ENCODE assay signal across 8 cellular contexts in the genomic region with DNA sequence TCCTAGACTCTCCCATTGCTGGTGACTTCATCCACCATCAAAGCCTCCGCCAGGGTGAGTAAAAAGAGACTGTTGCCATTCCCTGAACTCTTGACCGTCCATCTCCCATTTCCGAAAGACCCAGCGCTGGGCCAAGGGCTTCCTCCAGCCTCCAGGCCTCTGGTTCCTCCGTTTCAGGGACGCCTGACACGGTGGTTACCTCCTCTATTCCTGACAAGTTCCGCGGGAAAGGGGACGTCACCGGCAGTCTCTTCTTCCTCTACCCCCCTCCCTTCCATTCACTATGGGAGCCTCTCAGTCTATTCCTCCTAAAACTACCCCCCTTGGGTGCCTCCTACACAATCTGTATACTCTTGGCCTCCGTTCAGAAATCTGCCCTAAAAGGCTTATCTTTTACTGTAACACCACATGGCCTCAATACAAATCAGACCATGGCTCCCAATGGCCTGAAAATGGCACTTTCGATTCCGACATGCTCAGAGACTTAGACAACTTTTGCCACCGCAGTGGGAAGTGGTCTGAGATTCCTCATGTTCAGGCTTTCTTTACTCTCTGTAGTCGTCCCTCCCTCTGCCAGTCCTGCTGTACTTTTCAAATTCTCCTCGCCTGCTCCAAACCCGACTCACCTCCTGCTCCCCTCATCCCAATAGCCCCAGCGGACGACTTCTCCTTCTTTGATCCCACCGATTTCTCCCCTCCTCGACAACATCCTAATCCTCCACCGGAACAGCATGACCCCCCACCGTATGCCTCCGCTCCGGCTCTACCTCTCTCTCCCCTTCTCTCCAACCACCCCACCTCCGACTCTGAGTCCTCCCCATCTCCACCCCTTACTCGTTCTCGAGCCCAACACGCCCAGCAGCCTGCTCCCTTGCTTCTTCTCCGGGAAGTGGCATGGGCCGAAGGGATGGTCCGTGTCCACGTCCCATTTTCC.
DNase-seq lines count a peak whose midpoint lies in the region; ATAC-seq and TF ChIP-seq lines count a peak whose summit lies in the region.

No MANE protein-coding gene starts in this region.

- H3K36me3 ChIP-seq in SJCRH30 = no peaks in the 10 kb centered on the region

- H3K4me3 ChIP-seq in SJCRH30 (0 out of 2 replicates have a peak overlapping the region, but pooled peaks have one; percentile 7), fibroblast of pulmonary artery (replicated peaks; ENCODE audit: low read depth, low read length) (peak overlapping the region; percentile 47)

- H3K4me1 ChIP-seq in SJCRH30 = peaks cover 2% of the 10 kb centered on the region; the same call in 1 of the 2 replicates

- no peaks in the 10 kb centered on the region for H3K27me3 ChIP-seq in SJCRH30

- peak; percentile 30 for ATAC-seq in GM19438 (IDR thresholded peaks at IDR 0.05; ENCODE audit: low read depth, unreplicated experiment)
- peak; percentile 27 for ATAC-seq in sciatic nerve
- ATAC-seq in GM18907 (IDR thresholded peaks at IDR 0.05; ENCODE audit: unreplicated experiment) = no peak

- intact Hi-C loops in sciatic nerve (cut with DNase I) = loop anchor here (5.0 kb wide), 1 partner anchor 78 kb away; no protein-coding TSS in a partner anchor

- no peaks in the 10 kb centered on the region for H3K9me3 ChIP-seq in SJCRH30 (replicated peaks)

- no peak overlapping the region for H3K27ac ChIP-seq in SJCRH30

- DNase-seq in SJCRH30 (no peak), fibroblast of pulmonary artery (ENCODE audit: low read depth) (peak; percentile 39), sciatic nerve (ENCODE audit: low spot score) (no peak), HK-2 (ENCODE audit: unreplicated experiment) (no peak), GM19238 (ENCODE audit: insufficient read length, low spot score) (no peak), amniotic stem cell (lab: John Stamatoyannopoulos, UW) (no peak)

- TF ChIP-seq CTCF in fibroblast of pulmonary artery (IDR thresholded peaks at IDR 0.05; ENCODE audit: low read length, missing control alignments) = no peak
